Comparison of ENCODE assay signal across 8 cellular contexts in the genomic region with DNA sequence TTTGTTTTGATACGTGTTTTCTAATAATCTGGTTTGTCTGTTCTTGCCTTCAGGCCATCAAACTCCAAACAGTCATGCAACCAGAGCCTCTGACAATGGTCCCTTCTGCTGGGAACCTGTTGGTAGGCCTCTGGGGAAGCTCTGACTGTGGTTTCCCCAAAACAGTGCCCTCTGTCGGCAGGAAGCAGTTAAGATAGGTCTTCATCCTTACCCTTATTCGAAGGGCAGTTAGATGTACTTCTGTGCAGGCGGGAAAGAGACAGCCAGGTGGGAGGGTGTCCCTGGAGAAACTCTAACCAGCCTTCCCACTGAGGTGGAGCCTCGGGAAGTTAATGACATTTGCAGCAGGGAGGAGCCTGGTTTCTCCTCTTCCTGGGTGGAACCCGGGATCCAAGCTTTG.
DNase-seq lines count a peak whose midpoint lies in the region; ATAC-seq, FAIRE-seq and TF ChIP-seq lines count a peak whose summit lies in the region.

No MANE protein-coding gene starts in this region.

- FAIRE-seq in K562 (lab: Jason Lieb, UNC) (peak; percentile 40), HTR-8/SVneo (lab: Jason Lieb, UNC) (no peak)

- peak; percentile 76 for ATAC-seq in GM18867 (IDR thresholded peaks at IDR 0.05; ENCODE audit: unreplicated experiment)
- ATAC-seq in HG03432 (IDR thresholded peaks at IDR 0.05; ENCODE audit: unreplicated experiment): peak; percentile 96
- ATAC-seq in K562: peak; percentile 86

- H3K4me1 ChIP-seq in K562 (replicated peaks in 1 of 2; ENCODE audit: control insufficient read depth in 2 of 2, insufficient read depth in 2 of 2, low read length in 2 of 2) (no peaks in the 10 kb centered on the region), smooth muscle cell (ENCODE audit: low read depth) (no peaks in the 10 kb centered on the region)

- no peak for DNase-seq in BJ (ENCODE audit: low read depth)
- DNase-seq in K562 (ENCODE audit: extremely low read depth in 1 of 4, low spot score in 3 of 4): peak in 2 of 4 experiments; percentile 8 to 34
- no peak for DNase-seq in smooth muscle cell (lab: John Stamatoyannopoulos, UW; ENCODE audit: unreplicated experiment)
- DNase-seq in dedifferentiated amniotic fluid mesenchymal stem cell (ENCODE audit: extremely low spot score): no peak
- no peak for DNase-seq in mucosa of gallbladder (ENCODE audit: low spot score)
- DNase-seq in HTR-8/SVneo (ENCODE audit: insufficient read length, low spot score): no peak

- POLR2A ChIA-PET in BJ (lab: Charles Lee) (no interaction called here), K562 (lab: Yijun Ruan, JAX) (no interaction called here)

- 4% methylated on average over 4 of the region's 6 CpGs for WGBS in K562 (ENCODE audit: insufficient coverage, low coverage, missing lambda C conversion rate)
- 58% methylated on average over 6 of the region's 6 CpGs for WGBS in smooth muscle cell (ENCODE audit: low lambda C conversion rate)

- no peak overlapping the region for H3K4me2 ChIP-seq in K562 (ENCODE audit: insufficient read depth, low read length)
- no peak overlapping the region for H3K4me2 ChIP-seq in smooth muscle cell

- no peaks in the 10 kb centered on the region for H3K9me1 ChIP-seq in K562 (ENCODE audit: control insufficient read depth, insufficient read depth, low read length)

- in situ Hi-C loops in K562 (cut with MboI): no loop called here

- peak; percentile 42 for TF ChIP-seq CTCF in BJ (IDR thresholded peaks at IDR 0.05; ENCODE audit: insufficient read depth, low read depth, low read length)
- TF ChIP-seq CTCF in K562 (IDR thresholded peaks at IDR 0.05 in 2 of 3, conservative IDR thresholded peaks at IDR 0.05 in 1 of 3; ENCODE audit: insufficient read depth in 2 of 3, low read depth in 1 of 3, low read length in 3 of 3): peak in 2 of 3 experiments; percentile 17 to 32; a peak in 2 of 6 replicates
- peak; percentile 18 for TF ChIP-seq CTCF in smooth muscle cell (IDR thresholded peaks at IDR 0.05; ENCODE audit: borderline replicate concordance, insufficient read depth, poor library complexity, severe bottlenecking)

- CTCF ChIA-PET in BJ (lab: Yijun Ruan, JAX) (interaction anchor here (0.9 to 1.8 kb wide), 6 partner anchors 11 to 373 kb away, joined by 3 to 12 read pairs (median 4); no protein-coding TSS in a partner anchor), K562 (lab: Yijun Ruan, JAX; ENCODE audit: low intra/inter-chr PET ratio) (no interaction called here)

- H3K9me3 ChIP-seq in K562 (replicated peaks; ENCODE audit: control insufficient read depth, insufficient read depth, low read depth, low read length) (no peaks in the 10 kb centered on the region), smooth muscle cell (replicated peaks; ENCODE audit: low read depth) (peaks cover 6% of the 10 kb centered on the region)

- TF ChIP-seq RAD21 in K562 (CRISPR knock-in tag; conservative IDR thresholded peaks at IDR 0.05 in 1 of 2, IDR thresholded peaks at IDR 0.05 in 1 of 2): 0 out of 4 replicates have a peak, but pooled peaks of 1 of the 2 experiments have one; percentile 3

- H3K36me3 ChIP-seq in BJ (ENCODE audit: control insufficient read depth, insufficient read depth, low read length) (no peaks in the 10 kb centered on the region), K562 (ENCODE audit: control insufficient read depth, insufficient read depth, low read length) (no peaks in the 10 kb centered on the region), smooth muscle cell (ENCODE audit: low read depth) (no peaks in the 10 kb centered on the region)

- intact Hi-C loops in K562 (cut with micrococcal nuclease): no loop called here

- no peaks in the 10 kb centered on the region; the same call in 1 of the 2 replicates for H3K27me3 ChIP-seq in BJ (ENCODE audit: control insufficient read depth, insufficient read depth, low read length)
- no peaks in the 10 kb centered on the region for H3K27me3 ChIP-seq in K562 (ENCODE audit: control insufficient read depth in 2 of 2, insufficient read depth in 2 of 2, low read length in 2 of 2)
- H3K27me3 ChIP-seq in smooth muscle cell (ENCODE audit: low read depth): no peaks in the 10 kb centered on the region

- H2AFZ ChIP-seq in K562 (ENCODE audit: low read depth, low read length) (no peak overlapping the region), smooth muscle cell (ENCODE audit: low read depth) (no peak overlapping the region)

- H3K27ac ChIP-seq in K562 (ENCODE audit: extremely low read depth, low read depth, low read length) (no peak overlapping the region), smooth muscle cell (ENCODE audit: low read depth) (no peak overlapping the region)

- H3F3A ChIP-seq in smooth muscle cell (ENCODE audit: low read depth): no peaks in the 10 kb centered on the region

- H4K20me1 ChIP-seq in K562 (replicated peaks; ENCODE audit: control insufficient read depth, insufficient read depth, low read length): no peaks in the 10 kb centered on the region
- no peaks in the 10 kb centered on the region for H4K20me1 ChIP-seq in smooth muscle cell (ENCODE audit: low read depth)

- H3K79me2 ChIP-seq in K562 (ENCODE audit: control insufficient read depth, insufficient read depth, low read length) (no peaks in the 10 kb centered on the region), smooth muscle cell (ENCODE audit: low read depth) (no peaks in the 10 kb centered on the region)

- no peak for TF ChIP-seq EP300 in K562 (IDR thresholded peaks at IDR 0.05; ENCODE audit: low read length)

- H3K4me3 ChIP-seq in BJ (ENCODE audit: low read depth, low read length) (no peak overlapping the region), K562 (no peak overlapping the region), smooth muscle cell (no peak overlapping the region)

- no TSS peak for BruUV-seq in K562 (replicated peaks; lab: Mats Ljungman, UMichigan)

- no peak for TF ChIP-seq POLR2A in K562 (conservative IDR thresholded peaks at IDR 0.05)

- H3K9ac ChIP-seq in K562 (ENCODE audit: insufficient read depth in 1 of 2, low read depth in 2 of 2, low read length in 2 of 2): no peak overlapping the region
- H3K9ac ChIP-seq in smooth muscle cell (ENCODE audit: low read depth): no peak overlapping the region

TF ChIP-seq in K562, 482 proteins besides CTCF, POLR2A, EP300 and RAD21:
- TF ChIP-seq CREBBP (IDR thresholded peaks at IDR 0.05; ENCODE audit: low read depth, low read length) (no peak), ZNF655 (CRISPR knock-in tag; IDR thresholded peaks at IDR 0.05) (no peak)
